ENCODE assay signal across 2 cellular contexts in the genomic region with DNA sequence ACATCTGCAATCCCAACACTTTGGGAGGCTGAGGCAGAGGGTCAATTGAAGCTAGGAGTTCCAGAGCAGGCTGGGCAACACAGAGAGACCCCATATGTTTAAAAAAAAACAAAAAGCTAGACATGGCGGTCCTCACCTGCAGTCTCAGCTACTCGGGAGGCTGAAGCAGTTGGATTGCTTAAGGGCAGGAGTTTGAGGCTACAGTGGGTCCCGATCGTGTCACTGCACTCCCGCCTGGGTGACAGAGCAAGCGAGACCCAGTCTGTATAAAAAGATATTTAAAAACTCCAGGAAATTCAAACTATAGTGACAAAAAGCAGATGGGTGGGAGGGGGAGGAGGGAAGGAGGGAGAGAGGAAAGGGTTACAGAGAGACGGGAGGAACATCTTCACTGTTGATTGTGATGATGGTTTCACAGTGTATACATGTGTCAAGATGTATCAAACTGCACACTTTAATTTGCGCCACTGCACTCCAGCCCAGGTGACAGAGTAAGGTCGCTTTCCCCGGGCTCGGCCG.
TF ChIP-seq lines count a peak whose summit lies in the region.

No MANE protein-coding gene starts in this region.

TF ChIP-seq in GM23338, 12 proteins besides CTCF, POLR2A, EP300 and RAD21 (continued from another document):
- TF ChIP-seq ZNF462 (CRISPR knock-in tag; IDR thresholded peaks at IDR 0.05): no peak
- no peak for TF ChIP-seq STAT1 (IDR thresholded peaks at IDR 0.05; ENCODE audit: unreplicated experiment)
- TF ChIP-seq, protein P1, sequence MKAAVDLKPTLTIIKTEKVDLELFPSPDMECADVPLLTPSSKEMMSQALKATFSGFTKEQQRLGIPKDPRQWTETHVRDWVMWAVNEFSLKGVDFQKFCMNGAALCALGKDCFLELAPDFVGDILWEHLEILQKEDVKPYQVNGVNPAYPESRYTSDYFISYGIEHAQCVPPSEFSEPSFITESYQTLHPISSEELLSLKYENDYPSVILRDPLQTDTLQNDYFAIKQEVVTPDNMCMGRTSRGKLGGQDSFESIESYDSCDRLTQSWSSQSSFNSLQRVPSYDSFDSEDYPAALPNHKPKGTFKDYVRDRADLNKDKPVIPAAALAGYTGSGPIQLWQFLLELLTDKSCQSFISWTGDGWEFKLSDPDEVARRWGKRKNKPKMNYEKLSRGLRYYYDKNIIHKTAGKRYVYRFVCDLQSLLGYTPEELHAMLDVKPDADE (IDR thresholded peaks at IDR 0.05): no peak
- no peak for TF ChIP-seq POLR2AphosphoS5 (IDR thresholded peaks at IDR 0.05; ENCODE audit: low read depth)
- no peak for TF ChIP-seq EZH2 (IDR thresholded peaks at IDR 0.05; ENCODE audit: low read depth, unreplicated experiment)
- no peak for TF ChIP-seq EZH2phosphoT487 (IDR thresholded peaks at IDR 0.05; ENCODE audit: unreplicated experiment)
- no peak for TF ChIP-seq ZNF114 (CRISPR knock-in tag; IDR thresholded peaks at IDR 0.05)
- no peak for TF ChIP-seq JUNB (IDR thresholded peaks at IDR 0.05; ENCODE audit: unreplicated experiment)
- TF ChIP-seq NANOG (IDR thresholded peaks at IDR 0.05; ENCODE audit: borderline replicate concordance): no peak
- no peak for TF ChIP-seq CREB1 (CRISPR knock-in tag; IDR thresholded peaks at IDR 0.05; ENCODE audit: low read depth)

TF ChIP-seq in WTC11, 78 proteins besides CTCF, POLR2A, EP300 and RAD21 (continued from another document):
- TF ChIP-seq STAT6 (CRISPR knock-in tag; conservative IDR thresholded peaks at IDR 0.05; ENCODE audit: low read depth) (no peak), CREM (CRISPR knock-in tag; IDR thresholded peaks at IDR 0.05) (no peak), NFYB (CRISPR knock-in tag; conservative IDR thresholded peaks at IDR 0.05; ENCODE audit: low read depth) (no peak), ZNF317 (CRISPR knock-in tag; IDR thresholded peaks at IDR 0.05; ENCODE audit: borderline replicate concordance, low read depth) (no peak), SMAD3 (CRISPR knock-in tag; IDR thresholded peaks at IDR 0.05; ENCODE audit: borderline replicate concordance) (no peak), TEAD4 (CRISPR knock-in tag; IDR thresholded peaks at IDR 0.05) (no peak), OVOL2 (CRISPR knock-in tag; IDR thresholded peaks at IDR 0.05; ENCODE audit: borderline replicate concordance) (no peak), RELA (CRISPR knock-in tag; IDR thresholded peaks at IDR 0.05; ENCODE audit: borderline replicate concordance) (no peak), EMX1 (CRISPR knock-in tag; IDR thresholded peaks at IDR 0.05) (no peak)
- TF ChIP-seq, protein P2, sequence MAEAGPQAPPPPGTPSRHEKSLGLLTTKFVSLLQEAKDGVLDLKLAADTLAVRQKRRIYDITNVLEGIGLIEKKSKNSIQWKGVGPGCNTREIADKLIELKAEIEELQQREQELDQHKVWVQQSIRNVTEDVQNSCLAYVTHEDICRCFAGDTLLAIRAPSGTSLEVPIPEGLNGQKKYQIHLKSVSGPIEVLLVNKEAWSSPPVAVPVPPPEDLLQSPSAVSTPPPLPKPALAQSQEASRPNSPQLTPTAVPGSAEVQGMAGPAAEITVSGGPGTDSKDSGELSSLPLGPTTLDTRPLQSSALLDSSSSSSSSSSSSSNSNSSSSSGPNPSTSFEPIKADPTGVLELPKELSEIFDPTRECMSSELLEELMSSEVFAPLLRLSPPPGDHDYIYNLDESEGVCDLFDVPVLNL (CRISPR knock-in tag; IDR thresholded peaks at IDR 0.05; ENCODE audit: borderline replicate concordance, low read depth): no peak
